17 cellular contexts compared by ENCODE assay signal in genomic region chr14:99873653-99874052, GRCh38.
A peak's percentile ranks its signal among the peaks of the same experiment; 100 is the strongest.
DNase-seq lines count a peak whose midpoint lies in the region; FAIRE-seq and TF ChIP-seq lines count a peak whose summit lies in the region.
"Had no signal": no experiment of that assay in that cellular context is flagged by ENCODE, and none has a peak within 500 bp of the region (broad histone marks: within the 10 kb centered on the region; RNA-seq: fewer than 3 reads in every experiment).

No MANE protein-coding gene starts in this region.

- H4K20me1 ChIP-seq in H1 (replicated peaks in 1 of 2; ENCODE audit: control insufficient read depth in 1 of 2, insufficient read depth in 2 of 2, low read length in 2 of 2) (peaks cover 0 to 1% of the 10 kb centered on the region in 2 experiments), mammary epithelial cell (ENCODE audit: insufficient read depth, low read length) (no peaks in the 10 kb centered on the region)

- 87% methylated on average over 4 of the region's 4 CpGs for WGBS in HUES64
- 78% methylated on average over 4 of the region's 4 CpGs; no CpG with 5 or more reads in 1 of the 2 experiments for WGBS in H1 (ENCODE audit: extremely low coverage in 1 of 2, insufficient coverage in 1 of 2, insufficient read length in 1 of 2, insufficient replicate concordance in 2 of 2, low coverage in 1 of 2, low lambda C conversion rate in 2 of 2, missing lambda C conversion rate in 1 of 2), 2 experiments
- WGBS in mammary epithelial cell (ENCODE audit: low coverage, missing lambda C conversion rate), result 66% methylated on average over 4 of the region's 4 CpGs

- no peak for FAIRE-seq in H1 (lab: Jason Lieb, UNC)
- FAIRE-seq: D721Med had no signal

- DNase-seq in SK-N-DZ (ENCODE audit: low spot score), result peak; percentile 96
- peak in 1 of 2 experiments; percentile 33 for DNase-seq in H1 (ENCODE audit: low read depth in 1 of 2, low spot score in 2 of 2)
- peak; percentile 63 for DNase-seq in retina
- no peak for DNase-seq in activated CD4-positive, alpha-beta T cell treated with anti-CD3 and anti-CD28 coated beads, Interleukin-2, amount 50 U/mL, for 48 hours
- no peak for DNase-seq in mammary epithelial cell
- no peak for DNase-seq in Kasumi-1 (lab: John Stamatoyannopoulos, UW)
- DNase-seq: C1 segment of cervical spinal cord; CD8-positive, alpha-beta memory T cell; DMS79; H9; NCI-H187; PC-3; RPMI8226; SIG-M5 had no signal

- peak overlapping the region; percentile 94 for H3K4ac ChIP-seq in H1 (replicated peaks; ENCODE audit: insufficient read length, low read depth, low read length)

- intact Hi-C loops in mammary epithelial cell (cut with micrococcal nuclease), result no loop called here

- H2AFZ ChIP-seq in H1 (ENCODE audit: low read length) (no peak overlapping the region), mammary epithelial cell (ENCODE audit: low read depth, low read length) (no peak overlapping the region)

- no peaks in the 10 kb centered on the region for H3K9me3 ChIP-seq in HUES64 (ENCODE audit: insufficient read depth, low read depth, low read length)
- no peaks in the 10 kb centered on the region for H3K9me3 ChIP-seq in H1 (ENCODE audit: insufficient read depth in 2 of 2, low read depth in 1 of 2, low read length in 1 of 2)
- peaks cover 6% of the 10 kb centered on the region for H3K9me3 ChIP-seq in mammary epithelial cell (replicated peaks; ENCODE audit: insufficient read depth, low read length)

- H3K79me2 ChIP-seq in H1 (ENCODE audit: control insufficient read depth in 1 of 2, insufficient read depth in 2 of 2, low read length in 2 of 2) (no peaks in the 10 kb centered on the region), mammary epithelial cell (ENCODE audit: insufficient read depth, low read length) (no peaks in the 10 kb centered on the region)

- H2BK20ac ChIP-seq in H1 (ENCODE audit: low read length), result 0 out of 2 replicates have a peak overlapping the region, but pooled peaks have one; percentile 17

- no peak overlapping the region for H4K8ac ChIP-seq in H1 (ENCODE audit: extremely low read depth, insufficient read depth, low read length)

- peak overlapping the region; percentile 24 to 29; a peak in 3 of 4 replicates for H3K4me2 ChIP-seq in H1 (ENCODE audit: insufficient read depth in 1 of 2, low read depth in 2 of 2, low read length in 2 of 2)
- no peak overlapping the region for H3K4me2 ChIP-seq in mammary epithelial cell (ENCODE audit: insufficient read depth, low read depth, low read length)
- H3K4me2 ChIP-seq: KMS-11 had no signal

- BruUV-seq in mammary epithelial cell (replicated peaks; lab: Mats Ljungman, UMichigan), result no TSS peak

- TF ChIP-seq RAD21 in H1 (IDR thresholded peaks at IDR 0.05 in 1 of 2, conservative IDR thresholded peaks at IDR 0.05 in 1 of 2; ENCODE audit: low read depth in 2 of 2, low read length in 2 of 2), result no peak

- in situ Hi-C loops in mammary epithelial cell (cut with MboI; ENCODE audit: low sequenced_read_pairs in 2 of 2), result no loop called here

- TF ChIP-seq CTCF in H1 (IDR thresholded peaks at IDR 0.05; ENCODE audit: control extremely low read depth in 1 of 3, insufficient read depth in 1 of 3, low read depth in 1 of 3, low read length in 3 of 3) (no peak), mammary epithelial cell (conservative IDR thresholded peaks at IDR 0.05 in 1 of 2, IDR thresholded peaks at IDR 0.05 in 1 of 2; ENCODE audit: extremely low read depth in 1 of 2, insufficient read depth in 1 of 2, low read depth in 1 of 2, low read length in 2 of 2) (no peak)

- H3K4me3 ChIP-seq in HUES64 (ENCODE audit: low read length) (no peak overlapping the region), H1 (ENCODE audit: extremely low read depth in 1 of 4, insufficient read depth in 2 of 4, low read depth in 3 of 4, low read length in 4 of 4) (peak overlapping the region in 1 of 4 experiments; percentile 36; a peak in 1 of 8 replicates), mammary epithelial cell (replicated peaks in 1 of 3; ENCODE audit: insufficient read depth in 1 of 3, low read depth in 2 of 3, low read length in 3 of 3) (no peak overlapping the region)

- no peaks in the 10 kb centered on the region for H3K23me2 ChIP-seq in H1 (ENCODE audit: low read depth, low read length)

- H2AK5ac ChIP-seq in H1 (ENCODE audit: low read depth, low read length), result 0 out of 2 replicates have a peak overlapping the region, but pooled peaks have one; percentile 79

- H3K56ac ChIP-seq in H1 (replicated peaks; ENCODE audit: insufficient read length, low read depth, low read length), result no peak overlapping the region

- POLR2A ChIA-PET in H1 (lab: Charles Lee; ENCODE audit: partially characterized antibody), result no interaction called here

- H4K91ac ChIP-seq in H1 (replicated peaks; ENCODE audit: insufficient read length, low read length), result no peak overlapping the region

- TF ChIP-seq POLR2A in H1 (IDR thresholded peaks at IDR 0.05; ENCODE audit: control extremely low read depth in 1 of 2, low read depth in 2 of 2, low read length in 2 of 2), result no peak

- H3K27ac ChIP-seq in HUES64 (ENCODE audit: low read depth, low read length), result peak overlapping the region; percentile 84
- no peak overlapping the region for H3K27ac ChIP-seq in H1 (ENCODE audit: low read depth, low read length)
- H3K27ac ChIP-seq in mammary epithelial cell (ENCODE audit: insufficient read depth, low read depth, low read length), result no peak overlapping the region
- H3K27ac ChIP-seq: KMS-11 had no signal

- CTCF ChIA-PET in H1 (lab: Charles Lee; ENCODE audit: partially characterized antibody) (interaction anchor here (0.6 to 5.4 kb wide), 9 partner anchors 11 to 194 kb away, joined by 3 to 39 read pairs (median 4); no protein-coding TSS in a partner anchor), mammary epithelial cell (lab: Charles Lee; ENCODE audit: low non-redundant PET) (no interaction called here)

- no peak overlapping the region for H2BK15ac ChIP-seq in H1 (ENCODE audit: low read length)

- no peak overlapping the region for H3K23ac ChIP-seq in H1 (ENCODE audit: insufficient read length)

- H3K79me1 ChIP-seq in H1 (ENCODE audit: low read depth, low read length), result peaks cover 2% of the 10 kb centered on the region; the same call in 1 of the 2 replicates

- peak overlapping the region; percentile 22; the same call in 1 of the 2 replicates for H2BK12ac ChIP-seq in H1 (ENCODE audit: low read depth, low read length)

- H3K36me3 ChIP-seq in HUES64 (ENCODE audit: insufficient read depth, low read length) (peaks cover 4% of the 10 kb centered on the region; the same call in 1 of the 2 replicates), H1 (ENCODE audit: control insufficient read depth in 2 of 4, insufficient read depth in 4 of 4, low read length in 3 of 4) (no peaks in the 10 kb centered on the region), mammary epithelial cell (ENCODE audit: insufficient read depth, low read length) (no peaks in the 10 kb centered on the region)

- no peak overlapping the region for H2BK5ac ChIP-seq in H1 (ENCODE audit: low read depth, low read length)

- dilution Hi-C loops in mammary epithelial cell (cut with HindIII; ENCODE audit: low sequenced_read_pairs), result no loop called here

- peak overlapping the region; percentile 26; the same call in 1 of the 2 replicates for H3K18ac ChIP-seq in H1 (ENCODE audit: extremely low read depth, low read length)

- H2BK120ac ChIP-seq in H1 (replicated peaks; ENCODE audit: low read depth, low read length), result peak overlapping the region; percentile 50

- H4K5ac ChIP-seq in H1 (ENCODE audit: insufficient read length, low read depth, low read length), result no peak overlapping the region

- H3K4me1 ChIP-seq in HUES64 (ENCODE audit: insufficient read depth, low read length) (peaks cover 51% of the 10 kb centered on the region), H1 (replicated peaks in 1 of 4; ENCODE audit: control insufficient read depth in 3 of 4, insufficient read depth in 4 of 4, low read length in 3 of 4) (peaks cover 4 to 37% (median 23%) of the 10 kb centered on the region in 4 experiments), mammary epithelial cell (ENCODE audit: insufficient read depth, low read length) (no peaks in the 10 kb centered on the region)

- H3K27me3 ChIP-seq in HUES64 (ENCODE audit: insufficient read depth, low read length), result no peaks in the 10 kb centered on the region
- no peaks in the 10 kb centered on the region; a peak in 1 of 7 replicates for H3K27me3 ChIP-seq in H1 (replicated peaks in 1 of 4; ENCODE audit: control insufficient read depth in 3 of 4, extremely low read depth in 1 of 4, insufficient read depth in 3 of 4, low read length in 3 of 4)
- peaks cover 4% of the 10 kb centered on the region for H3K27me3 ChIP-seq in mammary epithelial cell (ENCODE audit: insufficient read depth, low read length)

- H3K14ac ChIP-seq in H1 (ENCODE audit: insufficient read length), result no peak overlapping the region

- H3K9ac ChIP-seq in HUES64 (ENCODE audit: low read depth, low read length) (no peak overlapping the region), H1 (replicated peaks in 1 of 4; ENCODE audit: extremely low read depth in 1 of 4, low read depth in 3 of 4, low read length in 3 of 4) (no peak overlapping the region), mammary epithelial cell (ENCODE audit: insufficient read depth, low read length) (no peak overlapping the region)
- H3K9ac ChIP-seq: KMS-11 had no signal

- TF ChIP-seq EP300 in H1 (IDR thresholded peaks at IDR 0.05; ENCODE audit: borderline replicate concordance in 1 of 2, low read depth in 2 of 2, low read length in 2 of 2), result no peak

TF ChIP-seq in H1, 55 proteins besides CTCF, POLR2A, EP300 and RAD21:
- TF ChIP-seq MAFK (IDR thresholded peaks at IDR 0.05; ENCODE audit: low read depth, low read length) (no peak), SUZ12 (IDR thresholded peaks at IDR 0.05; ENCODE audit: low read length) (no peak), SAP30 (IDR thresholded peaks at IDR 0.05; ENCODE audit: insufficient read depth, insufficient replicate concordance, low read length) (no peak), RFX5 (IDR thresholded peaks at IDR 0.05; ENCODE audit: borderline replicate concordance, low read depth, low read length) (no peak), RXRA (IDR thresholded peaks at IDR 0.05; ENCODE audit: insufficient read depth, low read depth, low read length) (no peak), YY1 (IDR thresholded peaks at IDR 0.05; ENCODE audit: low read depth, low read length) (no peak), TEAD4 (IDR thresholded peaks at IDR 0.05; ENCODE audit: low read depth, low read length) (no peak), JUN (IDR thresholded peaks at IDR 0.05; ENCODE audit: low read depth, low read length) (no peak), PHF8 (conservative IDR thresholded peaks at IDR 0.05; ENCODE audit: low read depth, low read length) (no peak), POLR2AphosphoS5 (IDR thresholded peaks at IDR 0.05; ENCODE audit: low read depth, low read length) (no peak), GTF2F1 (IDR thresholded peaks at IDR 0.05; ENCODE audit: borderline replicate concordance, low read depth, low read length) (no peak)

Comparison
In these comparisons a context has a peak if more than half of its experiments do, and no peak if none do; other contexts are left out.
1. DNase-seq: peak in SK-N-DZ (single experiment) and retina (single experiment); none in activated CD4-positive, alpha-beta T cell treated with anti-CD3 and anti-CD28 coated beads, Interleukin-2, amount 50 U/mL, for 48 hours (0 of 2), mammary epithelial cell (single experiment) and Kasumi-1 (0 of 2).